ENCODE assay signal across 14 cellular contexts in genomic region chr12:10031771-10032175, GRCh38. TPM values are rescaled to one million over a fixed set of nuclear protein-coding genes. Genes with fewer than 3 reads are reported as not detected.
DNase-seq lines count a peak whose midpoint lies in the region; ATAC-seq, FAIRE-seq and TF ChIP-seq lines count a peak whose summit lies in the region.
"Had no signal": no experiment of that assay in that cellular context is flagged by ENCODE, and none has a peak within 500 bp of the region (broad histone marks: within the 10 kb centered on the region; RNA-seq: fewer than 3 reads in every experiment).

No MANE protein-coding gene starts in this region.

- no peak overlapping the region for H3K4me2 ChIP-seq in smooth muscle cell

- H3K4me1 ChIP-seq in smooth muscle cell (ENCODE audit: low read depth) = no peaks in the 10 kb centered on the region
- H3K4me1 ChIP-seq: adrenal gland, gastrocnemius medialis had no signal

- peak overlapping the region; percentile 85 for H3K27ac Mint-ChIP-seq in WTC11
- H3K27ac Mint-ChIP-seq: natural killer cell; stimulated activated naive CD8-positive, alpha-beta T cell treated with anti-CD3 and anti-CD28 coated beads, Interleukin-15, Interleukin-2, amounts not matched to agents 100 ng/mL and 50 ng/mL, for 24 hours had no signal

- no peaks in the 10 kb centered on the region for H3K79me2 ChIP-seq in smooth muscle cell (ENCODE audit: low read depth)

- peak; percentile 94 for ATAC-seq in WTC11
- ATAC-seq: gastrocnemius medialis, natural killer cell had no signal

- DNase-seq in H54 (ENCODE audit: insufficient read length, low spot score) = peak; percentile 50
- no peak for DNase-seq in WTC11 (ENCODE audit: low spot score)
- DNase-seq in foreskin melanocyte = peak; percentile 37
- no peak for DNase-seq in smooth muscle cell (lab: John Stamatoyannopoulos, UW; ENCODE audit: unreplicated experiment)
- DNase-seq in GM20000 (ENCODE audit: low spot score) = no peak
- DNase-seq in lower leg skin (ENCODE audit: low spot score in 2 of 2) = no peak
- no peak for DNase-seq in stimulated activated CD4-positive, alpha-beta T cell treated with anti-CD3 and anti-CD28 coated beads, Interleukin-4, amount 100 ng/mL, for 4 hours
- DNase-seq in T-helper 9 cell = no peak
- DNase-seq: adrenal gland, gastrocnemius medialis, natural killer cell had no signal

- no peaks in the 10 kb centered on the region for H3K27me3 Mint-ChIP-seq in WTC11 (ENCODE audit: low read depth)
- H3K27me3 Mint-ChIP-seq: stimulated activated naive CD8-positive, alpha-beta T cell treated with anti-CD3 and anti-CD28 coated beads, Interleukin-15, Interleukin-2, amounts not matched to agents 100 ng/mL and 50 ng/mL, for 24 hours had no signal

- no peak for TF ChIP-seq CTCF in WTC11 (IDR thresholded peaks at IDR 0.05)
- no peak for TF ChIP-seq CTCF in smooth muscle cell (IDR thresholded peaks at IDR 0.05; ENCODE audit: borderline replicate concordance, insufficient read depth, poor library complexity, severe bottlenecking)
- TF ChIP-seq CTCF in GM20000 (IDR thresholded peaks at IDR 0.05; ENCODE audit: extremely low read depth, missing control alignments) = no peak
- no peak for TF ChIP-seq CTCF in lower leg skin (IDR thresholded peaks at IDR 0.05)

- WGBS in smooth muscle cell (ENCODE audit: low lambda C conversion rate) = 63% methylated on average over 5 of the region's 5 CpGs
- 66 to 67% methylated on average over 5 of the region's 5 CpGs for WGBS in lower leg skin, 2 donors

- H3K9me3 Mint-ChIP-seq in WTC11 = peaks cover 22% of the 10 kb centered on the region
- H3K9me3 Mint-ChIP-seq: natural killer cell; stimulated activated naive CD8-positive, alpha-beta T cell treated with anti-CD3 and anti-CD28 coated beads, Interleukin-15, Interleukin-2, amounts not matched to agents 100 ng/mL and 50 ng/mL, for 24 hours had no signal

- intact Hi-C loops in lower leg skin (cut with DNase I; ENCODE audit: low total_unique reads) = loop anchor here (10.0 kb wide), 1 partner anchor 113 kb away; no protein-coding TSS in a partner anchor

- H3K27me3 ChIP-seq in smooth muscle cell (ENCODE audit: low read depth) = no peaks in the 10 kb centered on the region
- H3K27me3 ChIP-seq: adrenal gland, gastrocnemius medialis had no signal

- no peaks in the 10 kb centered on the region for H3F3A ChIP-seq in smooth muscle cell (ENCODE audit: low read depth)

- peak; percentile 98 for FAIRE-seq in H54 (lab: Jason Lieb, UNC)
- FAIRE-seq: G401.6 had no signal

- H3K4me3 ChIP-seq in smooth muscle cell (no peak overlapping the region), lower leg skin (ENCODE audit: low read depth, poor library complexity, severe bottlenecking) (no peak overlapping the region)
- H3K4me3 ChIP-seq: adrenal gland, gastrocnemius medialis had no signal

- TF ChIP-seq POLR2A in H54 (IDR thresholded peaks at IDR 0.05; ENCODE audit: low read depth, low read length) (no peak), lower leg skin (IDR thresholded peaks at IDR 0.05) (no peak)

- peaks cover 16% of the 10 kb centered on the region for H3K4me1 Mint-ChIP-seq in WTC11

- peak overlapping the region; percentile 60 for H3K27ac ChIP-seq in smooth muscle cell (ENCODE audit: low read depth)
- H3K27ac ChIP-seq: adrenal gland, gastrocnemius medialis had no signal

- no peaks in the 10 kb centered on the region for H4K20me1 ChIP-seq in smooth muscle cell (ENCODE audit: low read depth)

- no peaks in the 10 kb centered on the region for H3K9me3 ChIP-seq in smooth muscle cell (replicated peaks; ENCODE audit: low read depth)
- H3K9me3 ChIP-seq: adrenal gland, gastrocnemius medialis had no signal

- H3K9ac ChIP-seq in smooth muscle cell (ENCODE audit: low read depth) = no peak overlapping the region

- POLR2A ChIA-PET in WTC11 (lab: Charles Lee) = no interaction called here

- H3K36me3 Mint-ChIP-seq in WTC11 = peaks cover 9% of the 10 kb centered on the region; the same call in 1 of the 2 replicates
- H3K36me3 Mint-ChIP-seq: natural killer cell had no signal

- no peak overlapping the region for H3K4me3 Mint-ChIP-seq in WTC11
- H3K4me3 Mint-ChIP-seq: natural killer cell; stimulated activated naive CD8-positive, alpha-beta T cell treated with anti-CD3 and anti-CD28 coated beads, Interleukin-15, Interleukin-2, amounts not matched to agents 100 ng/mL and 50 ng/mL, for 24 hours had no signal

- CTCF ChIA-PET in WTC11 (lab: Charles Lee) = interaction anchor here (0.7 to 1.7 kb wide), 4 partner anchors 21 to 282 kb away, joined by 3 to 9 read pairs (median 4); partner anchors contain the start of gene CLEC12B

- no peaks in the 10 kb centered on the region for H3K36me3 ChIP-seq in smooth muscle cell (ENCODE audit: low read depth)
- H3K36me3 ChIP-seq: adrenal gland, gastrocnemius medialis had no signal

- H2AFZ ChIP-seq in smooth muscle cell (ENCODE audit: low read depth) = no peak overlapping the region

TF ChIP-seq in WTC11, 78 proteins besides CTCF, POLR2A, EP300 and RAD21:
- TF ChIP-seq CREM (CRISPR knock-in tag; IDR thresholded peaks at IDR 0.05) = no peak
- TF ChIP-seq AFF4 (CRISPR knock-in tag; IDR thresholded peaks at IDR 0.05; ENCODE audit: borderline replicate concordance) = no peak
- TF ChIP-seq GTF2I (CRISPR knock-in tag; conservative IDR thresholded peaks at IDR 0.05) = peak; percentile 75; the same call in 1 of the 2 replicates
TF ChIP-seq in WTC11: peak in this region for 1.

RNA-seq across cellular contexts. Expression of gene CLEC9A, which starts 1.3 kb away (rescaled TPM):
- total RNA-seq in WTC11 (2021) (not detected in 3 replicates), smooth muscle cell (not detected in 2 replicates), lower leg skin (not detected)
- not detected in 2 replicates for polyA plus RNA-seq in smooth muscle cell
- total RNA-seq: gastrocnemius medialis; T-helper 1 cell treated with Interleukin-12 subunit alpha and Interleukin-12 subunit beta and Interleukin-4 antibody, amounts not matched to agents 30 ng/mL and 1 ng/mL, for 36 hours had no signal

RNA-seq across cellular contexts. Expression of gene CLEC12B, which starts 21.3 kb away (rescaled TPM):
- total RNA-seq in WTC11 (2021) (not detected in 3 replicates), smooth muscle cell (not detected in 2 replicates), lower leg skin (1 to 10 TPM in 1 of 4 donors, under 1 TPM in 3; 0.42 to 2.4 (median 0.65) TPM)
- not detected in 2 replicates for polyA plus RNA-seq in smooth muscle cell
- total RNA-seq: gastrocnemius medialis had no signal

RNA-seq across cellular contexts. Expression of gene CLEC1B, which starts 32.9 kb away (rescaled TPM):
- not detected in 3 replicates for total RNA-seq in WTC11 (2021)
- 2.5 and 2.9 TPM in 2 replicates for total RNA-seq in smooth muscle cell
- polyA plus RNA-seq in smooth muscle cell = 2.8 and 4.1 TPM in 2 replicates
- total RNA-seq in lower leg skin = not detected
- total RNA-seq: T-helper 1 cell treated with Interleukin-12 subunit alpha and Interleukin-12 subunit beta and Interleukin-4 antibody, amounts not matched to agents 30 ng/mL and 1 ng/mL, for 36 hours had no signal

Comparison
In these comparisons a context has a peak if more than half of its experiments do, and no peak if none do; other contexts are left out.
1. DNase-seq: peak in H54 (single experiment) and foreskin melanocyte (single experiment); none in WTC11 (single experiment), smooth muscle cell (single experiment), GM20000 (single experiment), lower leg skin (0 of 2), stimulated activated CD4-positive, alpha-beta T cell treated with anti-CD3 and anti-CD28 coated beads, Interleukin-4, amount 100 ng/mL, for 4 hours (0 of 2) and T-helper 9 cell (single experiment).